In the genomic region with DNA sequence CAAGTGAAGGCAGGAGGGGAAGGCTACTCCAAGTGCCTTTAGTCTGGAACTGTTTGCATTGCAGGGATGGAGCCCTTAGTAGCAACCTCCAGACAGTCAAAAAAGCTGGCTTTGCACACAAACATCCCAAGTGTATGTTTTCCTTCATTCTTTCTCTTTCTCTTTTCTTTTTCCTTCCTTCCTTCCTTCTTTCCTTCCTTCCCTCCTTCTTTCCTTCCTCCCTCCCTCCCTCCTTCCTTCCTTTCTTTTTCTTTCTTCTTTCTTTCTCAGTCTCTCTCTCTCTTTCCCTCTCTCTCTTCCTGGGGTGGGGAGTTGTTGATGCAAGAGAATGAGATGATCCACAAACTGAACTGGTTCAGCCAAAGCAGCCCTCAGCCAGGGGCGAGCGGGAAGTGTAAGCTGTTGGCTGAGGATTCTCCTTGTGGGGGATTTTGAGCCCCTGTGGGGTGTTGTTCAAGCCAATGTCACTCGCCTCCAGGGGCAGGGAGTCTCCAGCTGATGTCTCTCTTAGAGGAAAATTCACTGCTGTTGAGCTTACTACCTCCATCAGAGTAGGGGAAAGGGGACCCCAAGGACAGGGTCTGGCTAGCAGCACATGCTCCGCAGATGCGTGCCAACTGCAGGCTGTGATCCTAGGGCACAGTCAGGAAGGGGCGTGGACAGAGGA, we compare ENCODE assay signal across 26 cellular contexts. TPM values are rescaled to one million over a fixed set of nuclear protein-coding genes. Genes with fewer than 3 reads are reported as not detected.
"Had no signal": no experiment of that assay in that cellular context is flagged by ENCODE, and none has a peak within 500 bp of the region (broad histone marks: within the 10 kb centered on the region; RNA-seq: fewer than 3 reads in every experiment).

No MANE protein-coding gene starts in this region.

- ATAC-seq: activated CD4-positive, CD25-positive, alpha-beta regulatory T cell treated with anti-CD3 and anti-CD28 coated beads, Interleukin-2, amount 50 U/mL, for 24 hours; activated CD8-positive, alpha-beta T cell treated with anti-CD3 and anti-CD28 coated beads for 36 hours; activated naive CD8-positive, alpha-beta T cell treated with anti-CD3 and anti-CD28 coated beads, Interleukin-2, amount 50 U/mL, for 24 hours had no signal

- H3K27ac Mint-ChIP-seq: activated CD8-positive, alpha-beta T cell treated with anti-CD3 and anti-CD28 coated beads for 36 hours; activated naive CD4-positive, alpha-beta T cell treated with anti-CD3 and anti-CD28 coated beads, Interleukin-2, amount 50 U/mL, for 24 hours; activated naive CD8-positive, alpha-beta T cell treated with anti-CD3 and anti-CD28 coated beads, Interleukin-2, amount 50 U/mL, for 24 hours; brain had no signal

- H3K27me3 ChIP-seq: Peyer's patch had no signal

- H3K36me3 Mint-ChIP-seq: activated naive CD4-positive, alpha-beta T cell treated with anti-CD3 and anti-CD28 coated beads, Interleukin-2, amount 50 U/mL, for 24 hours; brain had no signal

- H3K4me3 Mint-ChIP-seq: activated CD8-positive, alpha-beta T cell treated with anti-CD3 and anti-CD28 coated beads for 36 hours; activated naive CD4-positive, alpha-beta T cell treated with anti-CD3 and anti-CD28 coated beads, Interleukin-2, amount 50 U/mL, for 24 hours; activated naive CD8-positive, alpha-beta T cell treated with anti-CD3 and anti-CD28 coated beads, Interleukin-2, amount 50 U/mL, for 24 hours; brain; central memory CD8-positive, alpha-beta T cell had no signal

- H3K27ac ChIP-seq: Peyer's patch, RWPE1, SJCRH30, WERI-Rb-1 had no signal

- DNase-seq: activated CD4-positive, alpha-beta T cell treated with anti-CD3 and anti-CD28 coated beads for 4 hours; activated CD8-positive, alpha-beta memory T cell treated with anti-CD3 and anti-CD28 coated beads, Interleukin-2, amount 50 U/mL, for 48 hours; activated CD8-positive, alpha-beta T cell treated with anti-CD3 and anti-CD28 coated beads for 36 hours; activated naive CD8-positive, alpha-beta T cell treated with anti-CD3 and anti-CD28 coated beads, Interleukin-2, amount 50 U/mL, for 24 hours; activated T-cell treated with anti-CD3 and anti-CD28 coated beads, Interleukin-2, amount 50 U/mL, for 1 hour; amniotic stem cell; Karpas-422; NCI-H1105 treated with DMSO at 0.1 percent for 48 hours; NCI-H2029 treated with DMSO at 0.1 percent for 48 hours; NCI-H345; NCI-H510A; NCI-H526 treated with DMSO at 0.1 percent for 48 hours; OCI-M1; Peyer's patch; Right ventricle myocardium superior; SJCRH30; SK-N-SH; T-helper 1 cell; WERI-Rb-1 had no signal

- H3K36me3 ChIP-seq: Peyer's patch, SJCRH30, WERI-Rb-1 had no signal

- H3K9ac ChIP-seq: SK-N-SH had no signal

- H3K4me2 ChIP-seq: SK-N-SH had no signal

- H3K9me3 ChIP-seq: Peyer's patch, SJCRH30, SK-N-SH had no signal

- FAIRE-seq: astrocyte had no signal

- H3K4me3 ChIP-seq: Peyer's patch, SJCRH30 had no signal

- H3K9me3 Mint-ChIP-seq: activated CD8-positive, alpha-beta T cell treated with anti-CD3 and anti-CD28 coated beads for 36 hours; activated naive CD4-positive, alpha-beta T cell treated with anti-CD3 and anti-CD28 coated beads, Interleukin-2, amount 50 U/mL, for 24 hours; activated naive CD8-positive, alpha-beta T cell treated with anti-CD3 and anti-CD28 coated beads, Interleukin-2, amount 50 U/mL, for 24 hours; brain; central memory CD8-positive, alpha-beta T cell had no signal

- H3K4me1 Mint-ChIP-seq: activated naive CD4-positive, alpha-beta T cell treated with anti-CD3 and anti-CD28 coated beads, Interleukin-2, amount 50 U/mL, for 24 hours; brain; central memory CD8-positive, alpha-beta T cell had no signal

- H3K4me1 ChIP-seq: Peyer's patch, SJCRH30 had no signal

RNA-seq across cellular contexts. Expression of a gene that starts 11.7 kb away (rescaled TPM):
- total RNA-seq: activated CD8-positive, alpha-beta T cell treated with anti-CD3 and anti-CD28 coated beads for 36 hours; Peyer's patch; Right ventricle myocardium superior; SJCRH30; T-helper 2 cell treated with Interferon-gamma antibody and Interleukin-4, amounts not matched to agents 100 ng/mL and 5 ng/mL, for 36 hours had no signal
- polyA plus RNA-seq: SK-N-SH had no signal
